8 cellular contexts compared by ENCODE assay signal in genomic region chr13:94595943-94596574, GRCh38. TPM values are rescaled to one million over a fixed set of nuclear protein-coding genes. Genes with fewer than 3 reads are reported as not detected.
DNase-seq lines count a peak whose midpoint lies in the region; ATAC-seq, FAIRE-seq and TF ChIP-seq lines count a peak whose summit lies in the region.

TGDS (minus strand) TSS chr13:94596152; CDS start chr13:94596136, 16 bp downstream.

- H3K4me1 ChIP-seq in BE2C = no peaks in the 10 kb centered on the region

- H3K9me3 Mint-ChIP-seq in chondrocyte (ENCODE audit: low read depth) = peaks cover 5% of the 10 kb centered on the region

- peak; percentile 95 for ATAC-seq in HG03442 (IDR thresholded peaks at IDR 0.05; ENCODE audit: unreplicated experiment)

- H3K4me3 ChIP-seq in BE2C (ENCODE audit: low read depth, low read length) (peak within 1 kb of the TSS; percentile 79), kidney epithelial cell (ENCODE audit: low read depth, low read length) (peak within 1 kb of the TSS; percentile 73)

- TF ChIP-seq CTCF in BE2C (IDR thresholded peaks at IDR 0.05; ENCODE audit: low read depth, low read length) = no peak
- peak; percentile 41 for TF ChIP-seq CTCF in chondrocyte (IDR thresholded peaks at IDR 0.05)
- TF ChIP-seq CTCF in kidney epithelial cell (IDR thresholded peaks at IDR 0.05; ENCODE audit: insufficient read depth, low read length, poor library complexity, severe bottlenecking) = no peak

- DNase-seq in BE2C = peak; percentile 93
- peak; percentile 81 for DNase-seq in GM19239 (ENCODE audit: insufficient read length, low spot score)
- peak; percentile 77 to 91 for DNase-seq in NCI-H524 (lab: John Stamatoyannopoulos, UW)
- peak; percentile 75 to 82 for DNase-seq in activated CD4-positive, alpha-beta T cell treated with anti-CD3 and anti-CD28 coated beads for 24 hours (ENCODE audit: low read depth in 2 of 2)
- DNase-seq in chondrocyte (ENCODE audit: low spot score) = peak; percentile 95
- DNase-seq in kidney epithelial cell (ENCODE audit: low read depth) = peak; percentile 88
- DNase-seq in stimulated activated CD4-positive, alpha-beta T cell treated with anti-CD3 and anti-CD28 coated beads, Interleukin-15, amount 100 ng/mL, for 24 hours = peak; percentile 92

- H3K27me3 ChIP-seq in BE2C (no peaks in the 10 kb centered on the region), kidney epithelial cell (ENCODE audit: control insufficient read depth, insufficient read depth, low read length) (no peaks in the 10 kb centered on the region)

- FAIRE-seq in GM19239 (lab: Jason Lieb, UNC) = peak; percentile 99

- peak within 1 kb of the TSS; percentile 90 for H3K27ac Mint-ChIP-seq in chondrocyte (ENCODE audit: unreplicated experiment)

- H3K36me3 ChIP-seq in BE2C (peaks cover 14% of the 10 kb centered on the region), kidney epithelial cell (ENCODE audit: control insufficient read depth, insufficient read depth, low read length) (no peaks in the 10 kb centered on the region)

- peaks cover 34% of the 10 kb centered on the region for H3K4me1 Mint-ChIP-seq in chondrocyte (ENCODE audit: low read depth)

- H3K9me3 ChIP-seq in BE2C = no peaks in the 10 kb centered on the region

- peak within 1 kb of the TSS; percentile 90 for H3K4me3 Mint-ChIP-seq in chondrocyte (ENCODE audit: unreplicated experiment)

- H3K27me3 Mint-ChIP-seq in chondrocyte (ENCODE audit: low read depth) = no peaks in the 10 kb centered on the region

- peaks cover 4% of the 10 kb centered on the region for H3K36me3 Mint-ChIP-seq in chondrocyte (ENCODE audit: low read depth)

RNA-seq across cellular contexts. Expression of gene TGDS, which starts in this region (rescaled TPM):
- polyA plus RNA-seq in BE2C (2012; ENCODE audit: insufficient read depth, insufficient read length, low read depth) = 12.4 TPM
- total RNA-seq in chondrocyte = 8.4 to 12.6 TPM (median 9.4 TPM) in 3 replicates
- 12.7 and 14.3 TPM in 2 replicates for total RNA-seq in kidney epithelial cell

Comparison
In these comparisons a context has a peak if more than half of its experiments do, and no peak if none do; other contexts are left out.
1. Peak in every context shown above with its lines: DNase-seq, ATAC-seq and H3K4me3 ChIP-seq.